15 cellular contexts compared by ENCODE assay signal in genomic region chr12:116266220-116266619, GRCh38. TPM values are rescaled to one million over a fixed set of nuclear protein-coding genes. Genes with fewer than 3 reads are reported as not detected.
DNase-seq lines count a peak whose midpoint lies in the region; ATAC-seq, FAIRE-seq and TF ChIP-seq lines count a peak whose summit lies in the region.
"Had no signal": no experiment of that assay in that cellular context is flagged by ENCODE, and none has a peak within 500 bp of the region (broad histone marks: within the 10 kb centered on the region; RNA-seq: fewer than 3 reads in every experiment).

No MANE protein-coding gene starts in this region.

- H3K9me3 Mint-ChIP-seq in activated CD4-positive, alpha-beta memory T cell treated with anti-CD3 and anti-CD28 coated beads, Interleukin-2, amount 10 ng/mL, durations not matched to agents 7 days and 5 days: no peaks in the 10 kb centered on the region
- H3K9me3 Mint-ChIP-seq: activated T-cell treated with anti-CD3 and anti-CD28 coated beads, Interleukin-2, amount 50 U/mL, for 72 hours; nephron progenitor cell had no signal

- peak; percentile 10 for TF ChIP-seq CTCF in AG04449 (IDR thresholded peaks at IDR 0.05; ENCODE audit: insufficient read depth, low read length, missing control alignments)
- no peak for TF ChIP-seq CTCF in HEK293 (tag by site-specific recombination; IDR thresholded peaks at IDR 0.05)
- peak; percentile 48 for TF ChIP-seq CTCF in brain microvascular endothelial cell (IDR thresholded peaks at IDR 0.05; ENCODE audit: low read depth, low read length, missing control alignments)
- peak; percentile 32 to 51 (median 50) for TF ChIP-seq CTCF in keratinocyte (optimal IDR thresholded peaks at IDR 0.05 in 1 of 3, IDR thresholded peaks at IDR 0.05 in 1 of 3, conservative IDR thresholded peaks at IDR 0.05 in 1 of 3; ENCODE audit: extremely low read depth in 1 of 3, insufficient read depth in 2 of 3, low read length in 3 of 3)

- ATAC-seq in GM21390 (IDR thresholded peaks at IDR 0.05; ENCODE audit: unreplicated experiment): no peak
- ATAC-seq: activated T-cell treated with anti-CD3 and anti-CD28 coated beads, Interleukin-2, amount 50 U/mL, for 72 hours had no signal

- dilution Hi-C loops in keratinocyte (cut with MboI; ENCODE audit: extremely low pct_ligation_motif_present, low sequenced_read_pairs): no loop called here

- CTCF ChIA-PET in AG04449 (lab: Yijun Ruan, JAX): interaction anchor here (1.1 to 3.2 kb wide), 8 partner anchors 8 to 251 kb away, joined by 3 to 7 read pairs (median 3); no protein-coding TSS in a partner anchor
- CTCF ChIA-PET in HEK293 (lab: Yijun Ruan, JAX): interaction anchor here (0.7 to 1.7 kb wide), 8 partner anchors 8 to 334 kb away, joined by 3 to 7 read pairs (median 4); no protein-coding TSS in a partner anchor
- CTCF ChIA-PET in activated CD4-positive, alpha-beta memory T cell treated with anti-CD3 and anti-CD28 coated beads, Interleukin-2, amount 10 ng/mL, durations not matched to agents 7 days and 5 days (lab: Charles Lee): no interaction called here

- in situ Hi-C loops in brain microvascular endothelial cell (cut with HindIII; ENCODE audit: low pct_ligation_motif_present, low sequenced_read_pairs): no loop called here

- H3K79me2 ChIP-seq in keratinocyte (ENCODE audit: control insufficient read depth, insufficient read depth, low read length): peaks cover 97% of the 10 kb centered on the region

- DNase-seq in AG04449 (ENCODE audit: low read depth, low spot score) (no peak), brain microvascular endothelial cell (no peak), keratinocyte (ENCODE audit: low read depth, low spot score) (no peak), superior temporal gyrus (ENCODE audit: extremely low spot score) (no peak), hypothalamus (lab: John Stamatoyannopoulos, UW) (no peak)
- DNase-seq in activated CD4-positive, alpha-beta memory T cell treated with anti-CD3 and anti-CD28 coated beads, Interleukin-2, amount 10 ng/mL, durations not matched to agents 7 days and 5 days: no peak
- DNase-seq: activated T-cell treated with anti-CD3 and anti-CD28 coated beads, Interleukin-2, amount 50 U/mL, for 72 hours; GOT3; NCI-H1092 treated with DMSO at 0.1 percent for 48 hours; nephron progenitor cell; stimulated activated CD4-positive, alpha-beta T cell treated with anti-CD3 and anti-CD28 coated beads, Interleukin-4, amount 100 ng/mL, for 1 hour had no signal

- POLR2A ChIA-PET in AG04449 (lab: Yijun Ruan, JAX) (interaction anchor here (1.0 kb wide), 1 partner anchor 122 kb away, joined by 3 read pairs; no protein-coding TSS in a partner anchor), HEK293 (lab: Yijun Ruan, JAX) (interaction anchor here (1.0 to 1.2 kb wide), 2 partner anchors 10 to 30 kb away, joined by 3 to 4 read pairs; no protein-coding TSS in a partner anchor)
- POLR2A ChIA-PET in activated CD4-positive, alpha-beta memory T cell treated with anti-CD3 and anti-CD28 coated beads, Interleukin-2, amount 10 ng/mL, durations not matched to agents 7 days and 5 days (lab: Charles Lee): no interaction called here

- H3K36me3 ChIP-seq in HEK293 (ENCODE audit: control insufficient read depth in 2 of 2, insufficient read depth in 1 of 2, low read length in 2 of 2) (no peaks in the 10 kb centered on the region), brain microvascular endothelial cell (replicated peaks) (no peaks in the 10 kb centered on the region), keratinocyte (ENCODE audit: control insufficient read depth in 2 of 2, extremely low read depth in 1 of 2, insufficient read depth in 2 of 2, low read length in 2 of 2) (no peaks in the 10 kb centered on the region)

- no peak overlapping the region for H3K4me3 Mint-ChIP-seq in activated CD4-positive, alpha-beta memory T cell treated with anti-CD3 and anti-CD28 coated beads, Interleukin-2, amount 10 ng/mL, durations not matched to agents 7 days and 5 days
- H3K4me3 Mint-ChIP-seq: activated T-cell treated with anti-CD3 and anti-CD28 coated beads, Interleukin-2, amount 50 U/mL, for 72 hours; nephron progenitor cell had no signal

- no peaks in the 10 kb centered on the region for H3K27me3 Mint-ChIP-seq in activated CD4-positive, alpha-beta memory T cell treated with anti-CD3 and anti-CD28 coated beads, Interleukin-2, amount 10 ng/mL, durations not matched to agents 7 days and 5 days

- H4K20me1 ChIP-seq in keratinocyte (ENCODE audit: control insufficient read depth, extremely low read depth, insufficient read depth, low read length): peaks cover 22% of the 10 kb centered on the region

- H3K9me1 ChIP-seq in keratinocyte (ENCODE audit: control insufficient read depth, extremely low read depth, insufficient read depth, low read length): peaks cover 15% of the 10 kb centered on the region

- H3K27ac ChIP-seq in HEK293 (ENCODE audit: extremely low read depth, low read depth, low read length): no peak overlapping the region
- peak overlapping the region; percentile 12 for H3K27ac ChIP-seq in brain microvascular endothelial cell
- peak overlapping the region; percentile 65 for H3K27ac ChIP-seq in keratinocyte (ENCODE audit: control insufficient read depth, insufficient read depth, low read length)

- H2AFZ ChIP-seq in keratinocyte (ENCODE audit: control insufficient read depth, low read length): no peak overlapping the region

- H3K4me3 ChIP-seq in AG04449 (ENCODE audit: low read depth, low read length) (no peak overlapping the region), HEK293 (ENCODE audit: low read depth, low read length) (no peak overlapping the region), brain microvascular endothelial cell (ENCODE audit: low read depth, low read length) (no peak overlapping the region), keratinocyte (ENCODE audit: control insufficient read depth in 2 of 3, extremely low read depth in 1 of 3, insufficient read depth in 2 of 3, low read depth in 1 of 3, low read length in 3 of 3) (peak overlapping the region in 2 of 3 experiments; percentile 26 to 32)

- no peaks in the 10 kb centered on the region for H3K36me3 Mint-ChIP-seq in activated CD4-positive, alpha-beta memory T cell treated with anti-CD3 and anti-CD28 coated beads, Interleukin-2, amount 10 ng/mL, durations not matched to agents 7 days and 5 days (ENCODE audit: low read depth)

- H3K27ac Mint-ChIP-seq in activated CD4-positive, alpha-beta memory T cell treated with anti-CD3 and anti-CD28 coated beads, Interleukin-2, amount 10 ng/mL, durations not matched to agents 7 days and 5 days: no peak overlapping the region
- H3K27ac Mint-ChIP-seq: activated T-cell treated with anti-CD3 and anti-CD28 coated beads, Interleukin-2, amount 50 U/mL, for 72 hours; nephron progenitor cell had no signal

- H3K4me2 ChIP-seq in keratinocyte (ENCODE audit: control insufficient read depth, extremely low read depth, insufficient read depth, low read depth, low read length): peak overlapping the region; percentile 70

- H3K27me3 ChIP-seq in brain microvascular endothelial cell (replicated peaks) (no peaks in the 10 kb centered on the region), keratinocyte (ENCODE audit: control insufficient read depth, extremely low read depth, insufficient read depth, low read length) (no peaks in the 10 kb centered on the region)

- H3K9me3 ChIP-seq in HEK293 (ENCODE audit: control insufficient read depth, insufficient read depth, low read depth, low read length) (no peaks in the 10 kb centered on the region), keratinocyte (ENCODE audit: control insufficient read depth, low read depth, low read length) (no peaks in the 10 kb centered on the region)

- FAIRE-seq in keratinocyte (lab: Jason Lieb, UNC): no peak
- FAIRE-seq: colon, GM18507 had no signal

- H3K4me1 Mint-ChIP-seq in activated CD4-positive, alpha-beta memory T cell treated with anti-CD3 and anti-CD28 coated beads, Interleukin-2, amount 10 ng/mL, durations not matched to agents 7 days and 5 days: peaks cover 13% of the 10 kb centered on the region

- peak overlapping the region; percentile 53 for H3K9ac ChIP-seq in keratinocyte (ENCODE audit: control insufficient read depth, extremely low read depth, insufficient read depth, low read length)

- peaks cover 38% of the 10 kb centered on the region for H3K4me1 ChIP-seq in HEK293 (ENCODE audit: control insufficient read depth, insufficient read depth, low read length)
- H3K4me1 ChIP-seq in keratinocyte (ENCODE audit: control insufficient read depth, extremely low read depth, insufficient read depth, low read length): peaks cover 52% of the 10 kb centered on the region

TF ChIP-seq in HEK293, 187 proteins besides CTCF, POLR2A, EP300 and RAD21 (continues in another document):
- TF ChIP-seq ZNF138 (tag by site-specific recombination; IDR thresholded peaks at IDR 0.05; ENCODE audit: borderline replicate concordance): no peak
- peak; percentile 87 for TF ChIP-seq ZNF341 (tag by site-specific recombination; IDR thresholded peaks at IDR 0.05; ENCODE audit: low read depth)
- no peak for TF ChIP-seq ZNF580 (tag by site-specific recombination; IDR thresholded peaks at IDR 0.05)
- peak; percentile 75 for TF ChIP-seq IKZF3 (tag by site-specific recombination; IDR thresholded peaks at IDR 0.05)
- TF ChIP-seq ZNF214 (tag by site-specific recombination; IDR thresholded peaks at IDR 0.05; ENCODE audit: borderline replicate concordance): no peak
- no peak for TF ChIP-seq ZSCAN23 (tag by site-specific recombination; IDR thresholded peaks at IDR 0.05)
- peak; percentile 60; the same call in 1 of the 2 replicates for TF ChIP-seq ZNF366 (tag by site-specific recombination; conservative IDR thresholded peaks at IDR 0.05)
- TF ChIP-seq ZBTB17 (tag by site-specific recombination; IDR thresholded peaks at IDR 0.05): peak; percentile 89

RNA-seq across cellular contexts. Expression of gene MED13L, which starts 11.3 kb away (rescaled TPM):
- 25.9 to 31.7 TPM (median 28.2 TPM) in 3 replicates for polyA plus RNA-seq in keratinocyte
- polyA plus RNA-seq in keratinocyte (2011; ENCODE audit: low read depth): 25.4 TPM
- polyA plus RNA-seq in keratinocyte (2011; cell fraction: cytosol; rRNA removed): 17.3 and 28.0 TPM in 2 replicates
- 56.7 and 69.2 TPM in 2 replicates for polyA plus RNA-seq in keratinocyte (2011; cell fraction: nucleus; rRNA removed)
- polyA plus RNA-seq in keratinocyte (2012; ENCODE audit: low replicate concordance): 19.9 and 27.2 TPM in 2 replicates
- polyA minus RNA-seq in keratinocyte: 57.7 to 176 TPM (median 96.7 TPM) in 3 replicates
- polyA minus RNA-seq in keratinocyte (2011; cell fraction: cytosol; rRNA and poly(A)+ RNA removed): 37.2 TPM
- 132 and 288 TPM in 2 replicates for polyA minus RNA-seq in keratinocyte (2011; cell fraction: nucleus; rRNA and poly(A)+ RNA removed)
- total RNA-seq in activated CD4-positive, alpha-beta memory T cell treated with anti-CD3 and anti-CD28 coated beads, Interleukin-2, amount 10 ng/mL, durations not matched to agents 7 days and 5 days: 10 to 100 TPM; 68.3 to 71.8 TPM

Comparison
In these comparisons a context has a peak if more than half of its experiments do, and no peak if none do; other contexts are left out.
1. H3K4me3 ChIP-seq: peak in keratinocyte (2 of 3); none in AG04449 (single experiment), HEK293 (single experiment) and brain microvascular endothelial cell (single experiment).